Comparison of ENCODE assay signal across 8 cellular contexts in the genomic region with DNA sequence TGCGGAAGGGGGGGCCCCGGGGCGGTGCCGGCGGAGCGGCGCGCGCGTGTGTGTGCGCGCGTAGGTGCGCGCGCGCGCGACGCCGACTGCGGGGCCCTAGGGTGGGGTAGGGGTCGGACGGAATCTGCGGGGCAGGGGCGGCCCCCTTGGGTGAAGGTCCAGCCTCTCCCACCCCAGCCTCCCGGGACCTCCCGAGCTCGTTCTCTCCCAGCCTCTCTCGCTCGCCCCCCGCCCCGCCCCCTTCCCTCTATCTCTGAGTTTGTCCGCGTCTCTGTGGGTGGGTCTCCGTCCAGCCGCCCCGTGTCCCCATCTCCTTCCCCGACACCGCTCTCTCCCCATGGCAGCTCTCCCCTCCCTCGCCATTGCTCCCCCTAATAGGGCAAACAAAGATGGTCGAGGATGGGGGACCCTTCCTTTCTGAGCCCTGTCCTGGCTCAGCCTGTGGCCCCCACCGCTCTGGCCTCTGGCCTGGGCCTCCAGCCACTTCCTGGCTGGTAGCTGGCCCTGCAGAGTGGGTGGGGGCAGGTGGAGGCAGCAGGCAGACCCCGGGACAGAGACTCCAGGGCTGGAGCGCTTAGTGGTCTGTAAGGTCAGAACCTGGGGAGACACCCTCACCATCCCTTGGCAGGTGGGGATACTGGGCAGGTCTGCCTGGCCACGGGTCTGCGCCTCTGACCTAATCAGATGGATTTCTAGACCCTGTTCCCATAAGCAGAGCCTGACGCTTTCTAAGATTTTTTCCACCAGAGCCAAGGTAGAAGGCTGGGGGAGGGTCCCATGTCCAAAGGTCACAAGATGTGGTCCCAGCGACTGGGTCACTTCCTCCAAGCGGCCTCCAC. TPM values are rescaled to one million over a fixed set of nuclear protein-coding genes. Genes with fewer than 3 reads are reported as not detected.
DNase-seq lines count a peak whose midpoint lies in the region; ATAC-seq and TF ChIP-seq lines count a peak whose summit lies in the region.

No MANE protein-coding gene starts in this region.

- no peak for ATAC-seq in GM18517 (IDR thresholded peaks at IDR 0.05; ENCODE audit: unreplicated experiment)

- H3K9ac ChIP-seq in neural cell (ENCODE audit: low read length) = peak overlapping the region; percentile 71

- H3F3A ChIP-seq in neural cell (ENCODE audit: insufficient read depth, low read length, poor library complexity, severe bottlenecking) = no peaks in the 10 kb centered on the region

- no peaks in the 10 kb centered on the region for H3K79me2 ChIP-seq in neural cell (replicated peaks; ENCODE audit: insufficient read depth, low read length)

- peak overlapping the region; percentile 56 for H2AFZ ChIP-seq in neural cell (ENCODE audit: low read depth, low read length)

- no peaks in the 10 kb centered on the region for H4K20me1 ChIP-seq in neural cell (ENCODE audit: insufficient read depth)

- H3K4me3 ChIP-seq in AG09309 (ENCODE audit: control insufficient read depth, low read depth, low read length) (peak overlapping the region; percentile 61), Peyer's patch (peak overlapping the region; percentile 47 to 66 (median 64)), esophagus muscularis mucosa (peak overlapping the region; percentile 56 to 74 (median 59)), neural cell (ENCODE audit: low read length) (peak overlapping the region; percentile 79), thyroid gland (replicated peaks in 1 of 3) (peak overlapping the region in 1 of 3 donors; percentile 69)

- no peaks in the 10 kb centered on the region for H3K36me3 ChIP-seq in Peyer's patch
- H3K36me3 ChIP-seq in esophagus muscularis mucosa = no peaks in the 10 kb centered on the region
- H3K36me3 ChIP-seq in neural cell (ENCODE audit: insufficient read depth, low read length) = no peaks in the 10 kb centered on the region
- H3K36me3 ChIP-seq in thyroid gland = no peaks in the 10 kb centered on the region

- H3K9me3 ChIP-seq in Peyer's patch = no peaks in the 10 kb centered on the region
- no peaks in the 10 kb centered on the region for H3K9me3 ChIP-seq in esophagus muscularis mucosa
- H3K9me3 ChIP-seq in neural cell (ENCODE audit: low read length) = no peaks in the 10 kb centered on the region
- no peaks in the 10 kb centered on the region for H3K9me3 ChIP-seq in thyroid gland

- TF ChIP-seq RAD21 in neural cell (conservative IDR thresholded peaks at IDR 0.05) = no peak

- H3K4me1 ChIP-seq in Peyer's patch = peaks cover 0 to 27% (median 7%) of the 10 kb centered on the region in 4 donors
- H3K4me1 ChIP-seq in esophagus muscularis mucosa = peaks cover 15 to 37% (median 30%) of the 10 kb centered on the region in 4 donors
- peaks cover 12 to 27% of the 10 kb centered on the region in 2 donors for H3K4me1 ChIP-seq in thyroid gland

- WGBS in esophagus muscularis mucosa = 18% methylated on average over 17 of the region's 50 CpGs
- 6 to 31% methylated on average over 10 to 16 of the region's 50 CpGs for WGBS in thyroid gland, 2 donors

- H3K27me3 ChIP-seq in Peyer's patch (peaks cover 0 to 4% of the 10 kb centered on the region in 2 donors), esophagus muscularis mucosa (peaks cover 0 to 57% (median 11%) of the 10 kb centered on the region in 4 donors), neural cell (ENCODE audit: insufficient read depth, low read depth, low read length) (no peaks in the 10 kb centered on the region), thyroid gland (no peaks in the 10 kb centered on the region)

- peak overlapping the region; percentile 40 to 92 (median 80) for H3K27ac ChIP-seq in Peyer's patch
- peak overlapping the region in 3 of 4 donors; percentile 37 to 69 (median 39) for H3K27ac ChIP-seq in esophagus muscularis mucosa (replicated peaks in 1 of 4)
- no peak overlapping the region for H3K27ac ChIP-seq in neural cell (ENCODE audit: low read length)
- no peak overlapping the region for H3K27ac ChIP-seq in thyroid gland

- no peak for TF ChIP-seq EP300 in esophagus muscularis mucosa (IDR thresholded peaks at IDR 0.05)
- no peak for TF ChIP-seq EP300 in neural cell (conservative IDR thresholded peaks at IDR 0.05; ENCODE audit: poor library complexity, severe bottlenecking)

- DNase-seq in AG09309 (ENCODE audit: low read depth) (no peak), Peyer's patch (no peak), esophagus muscularis mucosa (ENCODE audit: extremely low spot score) (no peak), thyroid gland (no peak), HPDE6-E6E7 (ENCODE audit: extremely low spot score) (no peak)
- no peak for DNase-seq in activated CD4-positive, CD25-positive, alpha-beta regulatory T cell (lab: John Stamatoyannopoulos, UW)

- no peaks in the 10 kb centered on the region for H3K9me2 ChIP-seq in neural cell (ENCODE audit: insufficient read depth, low read length)

- TF ChIP-seq CTCF in AG09309 (IDR thresholded peaks at IDR 0.05; ENCODE audit: control insufficient read depth, insufficient read depth, low read depth, low read length, missing control alignments) (no peak), Peyer's patch (IDR thresholded peaks at IDR 0.05) (no peak), esophagus muscularis mucosa (IDR thresholded peaks at IDR 0.05) (no peak), neural cell (IDR thresholded peaks at IDR 0.05; ENCODE audit: poor library complexity, severe bottlenecking) (no peak), thyroid gland (IDR thresholded peaks at IDR 0.05) (no peak)

- intact Hi-C loops in esophagus muscularis mucosa (cut with DNase I) (no loop called here), thyroid gland (cut with DNase I) (no loop called here)

- TF ChIP-seq POLR2A in Peyer's patch (IDR thresholded peaks at IDR 0.05) (no peak), esophagus muscularis mucosa (IDR thresholded peaks at IDR 0.05; ENCODE audit: low read depth) (no peak), thyroid gland (IDR thresholded peaks at IDR 0.05) (no peak)

- H3K4me2 ChIP-seq in neural cell (ENCODE audit: low read length) = peak overlapping the region; percentile 86

TF ChIP-seq in neural cell, 6 proteins besides CTCF, POLR2A, EP300 and RAD21:
- no peak for TF ChIP-seq SMC3 (conservative IDR thresholded peaks at IDR 0.05; ENCODE audit: poor library complexity)
- TF ChIP-seq MXI1 (conservative IDR thresholded peaks at IDR 0.05; ENCODE audit: poor library complexity, severe bottlenecking) = no peak
- TF ChIP-seq TAF1 (IDR thresholded peaks at IDR 0.05; ENCODE audit: low read depth) = no peak
- no peak for TF ChIP-seq POLR2AphosphoS5 (IDR thresholded peaks at IDR 0.05)
- TF ChIP-seq EZH2 (IDR thresholded peaks at IDR 0.05; ENCODE audit: borderline replicate concordance, insufficient read depth, low read length, poor library complexity, severe bottlenecking) = no peak
- TF ChIP-seq REST (IDR thresholded peaks at IDR 0.05; ENCODE audit: borderline replicate concordance) = no peak

RNA-seq across cellular contexts. Expression of gene PRR5, which starts 32.9 kb away (rescaled TPM):
- 10 to 100 TPM; 20.6 to 84.3 (median 51.0) TPM for total RNA-seq in Peyer's patch
- 10 to 100 TPM in 2 of 4 donors, 1 to 10 TPM in 2; 5.6 to 16.6 (median 11.4) TPM for total RNA-seq in esophagus muscularis mucosa
- polyA plus RNA-seq in neural cell = 16.2 and 21.0 TPM in 2 replicates
- polyA minus RNA-seq in neural cell = 25.6 and 27.0 TPM in 2 replicates
- total RNA-seq in thyroid gland = 10 to 100 TPM; 17.3 to 31.8 (median 26.9) TPM

Comparison
In these comparisons a context has a peak if more than half of its experiments do, and no peak if none do; other contexts are left out.
1. H3K27ac ChIP-seq: peak in Peyer's patch (4 of 4) and esophagus muscularis mucosa (3 of 4); none in neural cell (single experiment) and thyroid gland (0 of 3).